In the genomic region with DNA sequence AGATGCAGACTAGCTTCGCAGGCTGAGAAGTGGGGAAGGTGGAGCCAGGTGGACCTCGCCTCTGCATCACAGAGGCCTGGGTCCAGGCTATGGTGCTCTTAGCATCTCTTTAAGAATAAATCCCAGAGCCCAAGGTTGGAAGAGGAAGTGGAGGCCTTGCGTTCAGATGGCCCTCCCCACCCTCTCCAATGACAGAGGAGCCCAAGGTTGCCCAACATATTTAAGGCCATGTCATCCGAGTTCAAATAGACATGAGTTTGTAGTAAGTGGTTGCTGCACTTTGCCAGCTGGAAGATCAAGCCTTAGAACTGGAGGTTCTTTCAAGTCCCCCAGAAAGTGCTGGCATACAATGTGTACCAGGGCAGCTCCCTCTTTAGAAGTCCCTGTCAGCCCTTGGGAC, we compare ENCODE assay signal across 15 cellular contexts. TPM values are rescaled to one million over a fixed set of nuclear protein-coding genes. Genes with fewer than 3 reads are reported as not detected.
"Had no signal": no experiment of that assay in that cellular context is flagged by ENCODE, and none has a peak within 500 bp of the region (broad histone marks: within the 10 kb centered on the region; RNA-seq: fewer than 3 reads in every experiment).

No MANE protein-coding gene starts in this region.

- ATAC-seq: activated naive CD4-positive, alpha-beta T cell treated with anti-CD3 and anti-CD28 coated beads, Interleukin-2, amount 50 U/mL, for 72 hours; left ventricle myocardium superior had no signal

- H3K9me3 Mint-ChIP-seq: activated naive CD4-positive, alpha-beta T cell treated with anti-CD3 and anti-CD28 coated beads, Interleukin-2, amount 50 U/mL, for 72 hours; brain; central memory CD8-positive, alpha-beta T cell; T-helper 1 cell treated with Interleukin-12 subunit alpha and Interleukin-12 subunit beta and Interleukin-4 antibody, amounts not matched to agents 30 μg/mL and 1 μg/mL, for 36 hours had no signal

- FAIRE-seq: kidney, small intestine had no signal

- H3K27me3 Mint-ChIP-seq: brain; central memory CD8-positive, alpha-beta T cell had no signal

- H3K4me3 ChIP-seq: right atrium auricular region, tibial artery had no signal

- H3K27ac Mint-ChIP-seq: T-helper 1 cell treated with Interleukin-12 subunit alpha and Interleukin-12 subunit beta and Interleukin-4 antibody, amounts not matched to agents 30 μg/mL and 1 μg/mL, for 36 hours had no signal

- H3K9me3 ChIP-seq: right atrium auricular region, tibial artery had no signal

- H3K4me3 Mint-ChIP-seq: brain; central memory CD8-positive, alpha-beta T cell; T-helper 1 cell treated with Interleukin-12 subunit alpha and Interleukin-12 subunit beta and Interleukin-4 antibody, amounts not matched to agents 30 μg/mL and 1 μg/mL, for 36 hours had no signal

- DNase-seq: activated effector memory CD4-positive, alpha-beta T cell treated with Interleukin-2 at 50 U/mL for 16 hours; activated T-cell treated with anti-CD3 and anti-CD28 coated beads, Interleukin-2, amount 50 U/mL, for 1 hour; amygdala; effector memory CD4-positive, alpha-beta T cell; kidney; left ventricle myocardium superior; mesendoderm; small intestine; tibial artery had no signal

- H3K27ac ChIP-seq: epithelial cell of prostate, right atrium auricular region, tibial artery had no signal

- H3K36me3 Mint-ChIP-seq: activated naive CD4-positive, alpha-beta T cell treated with anti-CD3 and anti-CD28 coated beads, Interleukin-2, amount 50 U/mL, for 72 hours; brain had no signal

- H3K27me3 ChIP-seq: right atrium auricular region, tibial artery had no signal

RNA-seq across cellular contexts. Expression of gene HORMAD2, which starts 47.1 kb away (rescaled TPM):
- total RNA-seq: kidney, left ventricle myocardium superior, right atrium auricular region had no signal
- polyA plus RNA-seq: small intestine had no signal
